ENCODE assay signal across 9 cellular contexts in the genomic region with DNA sequence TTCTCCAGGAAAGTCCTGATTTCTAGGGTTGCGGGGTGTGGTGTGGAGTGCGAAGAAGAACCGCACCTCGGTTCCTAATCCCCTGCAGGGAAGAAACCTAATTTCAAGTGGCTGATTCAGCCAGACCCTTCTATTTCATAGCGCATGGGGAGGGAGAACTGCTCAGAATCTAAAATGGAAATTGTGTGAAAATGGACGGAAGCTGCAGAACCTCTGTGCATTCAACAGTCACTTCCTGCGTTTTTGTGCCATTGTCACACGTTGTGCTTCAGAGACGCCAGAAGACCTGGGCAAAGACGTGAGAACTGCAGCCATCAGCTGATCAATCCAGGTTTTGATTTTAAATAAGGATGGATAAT. TPM values are rescaled to one million over a fixed set of nuclear protein-coding genes. Genes with fewer than 3 reads are reported as not detected.
DNase-seq lines count a peak whose midpoint lies in the region; ATAC-seq and TF ChIP-seq lines count a peak whose summit lies in the region.
"Had no signal": no experiment of that assay in that cellular context is flagged by ENCODE, and none has a peak within 500 bp of the region (broad histone marks: within the 10 kb centered on the region; RNA-seq: fewer than 3 reads in every experiment).

No MANE protein-coding gene starts in this region.

- CTCF ChIA-PET in CD4-positive, alpha-beta memory T cell (lab: Charles Lee; ENCODE audit: partially characterized antibody) = interaction anchor here (0.7 to 3.0 kb wide), 9 partner anchors 14 to 211 kb away, joined by 3 to 17 read pairs (median 4); a partner anchor contains a TSS
- CTCF ChIA-PET in MCF 10A (lab: Yijun Ruan, JAX) = interaction anchor here (0.7 to 0.8 kb wide), 2 partner anchors 22 to 40 kb away, joined by 3 read pairs; no protein-coding TSS in a partner anchor

- ATAC-seq in GM21360 (IDR thresholded peaks at IDR 0.05; ENCODE audit: unreplicated experiment) (peak; percentile 7), mucosa of descending colon (peak; percentile 27), upper lobe of right lung (peak; percentile 3)

- POLR2A ChIA-PET in CD4-positive, alpha-beta memory T cell (lab: Charles Lee; ENCODE audit: partially characterized antibody) = interaction anchor here (0.8 to 5.9 kb wide), 12 partner anchors 17 to 972 kb away, joined by 3 to 109 read pairs (median 4); a partner anchor contains a TSS
- POLR2A ChIA-PET in MCF 10A (lab: Yijun Ruan, JAX) = interaction anchor here (4.7 kb wide), 1 partner anchor 18 kb away, joined by 46 read pairs; a partner anchor contains a TSS

- peak overlapping the region; percentile 79 to 96 for H3K4me3 ChIP-seq in CD4-positive, alpha-beta memory T cell (ENCODE audit: low read length in 2 of 2)
- peak overlapping the region; percentile 76 for H3K4me3 ChIP-seq in mucosa of descending colon
- peak overlapping the region; percentile 63 for H3K4me3 ChIP-seq in upper lobe of right lung

- no peaks in the 10 kb centered on the region for H3K27me3 ChIP-seq in CD4-positive, alpha-beta memory T cell (ENCODE audit: insufficient read depth, low read length)
- H3K27me3 ChIP-seq in upper lobe of right lung = peaks cover 19% of the 10 kb centered on the region

- peak overlapping the region; percentile 93 to 100 (median 96) for H3K27ac Mint-ChIP-seq in CD4-positive, alpha-beta memory T cell
- H3K27ac Mint-ChIP-seq in MCF 10A (ENCODE audit: low read depth, unreplicated experiment) = peak overlapping the region; percentile 11

- H3K4me1 ChIP-seq in CD4-positive, alpha-beta memory T cell (ENCODE audit: insufficient read depth, low read length) = peaks cover 60% of the 10 kb centered on the region
- H3K4me1 ChIP-seq in mucosa of descending colon (ENCODE audit: low read depth) = peaks cover 29% of the 10 kb centered on the region
- H3K4me1 ChIP-seq in upper lobe of right lung = peaks cover 7% of the 10 kb centered on the region

- DNase-seq in CD4-positive, alpha-beta memory T cell = peak; percentile 61 to 68 (median 63)
- DNase-seq in NCI-H146 (lab: John Stamatoyannopoulos, UW) (peak; percentile 43), MCF 10A (ENCODE audit: unreplicated experiment) (no peak), mucosa of descending colon (peak in 1 of 3 donors; percentile 30), upper lobe of right lung (no peak), NCI-H187 treated with DMSO at 0.1 percent for 48 hours (lab: John Stamatoyannopoulos, UW) (no peak), NCI-H2227 treated with DMSO at 0.1 percent for 48 hours (lab: John Stamatoyannopoulos, UW) (no peak)

- H3K9me3 ChIP-seq in CD4-positive, alpha-beta memory T cell (ENCODE audit: control insufficient read depth in 1 of 2, low read length in 2 of 2) = no peaks in the 10 kb centered on the region
- H3K9me3 ChIP-seq in mucosa of descending colon (no peaks in the 10 kb centered on the region), upper lobe of right lung (no peaks in the 10 kb centered on the region)

- H3K9me3 Mint-ChIP-seq in CD4-positive, alpha-beta memory T cell = no peaks in the 10 kb centered on the region
- no peaks in the 10 kb centered on the region for H3K9me3 Mint-ChIP-seq in MCF 10A (ENCODE audit: unreplicated experiment)

- H3K4me1 Mint-ChIP-seq in CD4-positive, alpha-beta memory T cell = peaks cover 45 to 70% (median 56%) of the 10 kb centered on the region in 4 donors
- peaks cover 26% of the 10 kb centered on the region for H3K4me1 Mint-ChIP-seq in MCF 10A (ENCODE audit: insufficient read depth, unreplicated experiment)

- H3K27me3 Mint-ChIP-seq in CD4-positive, alpha-beta memory T cell = no peaks in the 10 kb centered on the region
- H3K27me3 Mint-ChIP-seq in MCF 10A (ENCODE audit: insufficient read depth, unreplicated experiment) = peaks cover 55% of the 10 kb centered on the region

- H3K36me3 ChIP-seq in CD4-positive, alpha-beta memory T cell (ENCODE audit: insufficient read depth, low read length) = no peaks in the 10 kb centered on the region
- H3K36me3 ChIP-seq in mucosa of descending colon (ENCODE audit: low read depth) (no peaks in the 10 kb centered on the region), upper lobe of right lung (no peaks in the 10 kb centered on the region)

- H3K36me3 Mint-ChIP-seq in CD4-positive, alpha-beta memory T cell = peaks cover 8 to 31% of the 10 kb centered on the region in 2 donors
- H3K36me3 Mint-ChIP-seq in MCF 10A (ENCODE audit: insufficient read depth, unreplicated experiment) = no peaks in the 10 kb centered on the region

- BruUV-seq in MCF 10A (replicated peaks; lab: Mats Ljungman, UMichigan) = no TSS peak

- peak overlapping the region; percentile 97 to 100 (median 99) for H3K4me3 Mint-ChIP-seq in CD4-positive, alpha-beta memory T cell
- peak overlapping the region; percentile 83 for H3K4me3 Mint-ChIP-seq in MCF 10A (ENCODE audit: unreplicated experiment)

- H3K27ac ChIP-seq in CD4-positive, alpha-beta memory T cell (ENCODE audit: low read depth, low read length) = peak overlapping the region; percentile 90
- peak overlapping the region; percentile 67 for H3K27ac ChIP-seq in upper lobe of right lung

- intact Hi-C loops in CD4-positive, alpha-beta memory T cell (cut with micrococcal nuclease) = loop anchor here (2.0 to 5.0 kb wide), 4 partner anchors 27 to 971 kb away; a partner anchor contains a TSS
- intact Hi-C loops in MCF 10A (cut with micrococcal nuclease) = no loop called here
- intact Hi-C loops in mucosa of descending colon (cut with DNase I, micrococcal nuclease) = no loop called here
- intact Hi-C loops in upper lobe of right lung (cut with DNase I) = no loop called here

- no peak for TF ChIP-seq CTCF in MCF 10A (IDR thresholded peaks at IDR 0.05; ENCODE audit: unreplicated experiment)
- no peak for TF ChIP-seq CTCF in mucosa of descending colon (IDR thresholded peaks at IDR 0.05)
- no peak for TF ChIP-seq CTCF in upper lobe of right lung (IDR thresholded peaks at IDR 0.05)

RNA-seq across cellular contexts. Expression of a gene that starts 1.2 kb away (rescaled TPM):
- 10 to 100 TPM; 55.0 to 56.1 TPM for total RNA-seq in CD4-positive, alpha-beta memory T cell
- 10 to 100 TPM; 12.1 to 23.4 TPM for polyA plus RNA-seq in CD4-positive, alpha-beta memory T cell
- total RNA-seq in MCF 10A (2022) (0.22 and 0.28 TPM in 2 replicates), mucosa of descending colon (10 to 100 TPM; 22.4 to 61.2 (median 37.0) TPM), upper lobe of right lung (3.5 TPM)
- total RNA-seq: lung microvascular endothelial cell had no signal

RNA-seq across cellular contexts. Expression of a gene that starts 18.6 kb away (rescaled TPM):
- 10 to 100 TPM; 37.5 to 41.2 TPM for total RNA-seq in CD4-positive, alpha-beta memory T cell
- polyA plus RNA-seq in CD4-positive, alpha-beta memory T cell = 1 to 10 TPM; 3.0 to 6.8 TPM
- total RNA-seq in MCF 10A (2022) (5.8 and 8.9 TPM in 2 replicates), mucosa of descending colon (10 to 100 TPM; 18.7 to 29.6 (median 27.5) TPM), upper lobe of right lung (13.1 TPM)

Comparison
In these comparisons a context has a peak if more than half of its experiments do, and no peak if none do; other contexts are left out.
1. DNase-seq: peak in CD4-positive, alpha-beta memory T cell (5 of 5) and NCI-H146 (single experiment); none in MCF 10A (single experiment), upper lobe of right lung (single experiment), NCI-H187 treated with DMSO at 0.1 percent for 48 hours (single experiment) and NCI-H2227 treated with DMSO at 0.1 percent for 48 hours (single experiment).
2. Peak in every context shown above with its lines, with median percentiles within 50 percentile points of each other: H3K4me3 ChIP-seq and ATAC-seq.